7 cellular contexts compared by ENCODE assay signal in genomic region chr2:54558976-54559410, GRCh38.
DNase-seq lines count a peak whose midpoint lies in the region; ATAC-seq and TF ChIP-seq lines count a peak whose summit lies in the region.

No MANE protein-coding gene starts in this region.

- H3K36me3 ChIP-seq in NT2/D1 (ENCODE audit: insufficient read depth, insufficient read length, low read length) = peaks cover 4% of the 10 kb centered on the region
- H3K36me3 ChIP-seq in neutrophil = no peaks in the 10 kb centered on the region

- H3K4me1 ChIP-seq in NT2/D1 (ENCODE audit: insufficient read depth, insufficient read length) (peaks cover 2% of the 10 kb centered on the region), neutrophil (ENCODE audit: control insufficient read depth in 1 of 2, insufficient read depth in 1 of 2, low read depth in 1 of 2, low read length in 1 of 2) (peaks cover 38 to 41% of the 10 kb centered on the region in 2 experiments)

- H3K9me3 ChIP-seq in NT2/D1 (ENCODE audit: insufficient read depth, low read length) = no peaks in the 10 kb centered on the region
- H3K9me3 ChIP-seq in neutrophil = no peaks in the 10 kb centered on the region

- H3K27ac ChIP-seq in neutrophil = peak overlapping the region; percentile 87

- DNase-seq in NT2/D1 (ENCODE audit: low read depth, low spot score) (peak; percentile 38), epithelial cell of esophagus (ENCODE audit: low read depth) (peak; percentile 50), putamen (ENCODE audit: low spot score) (no peak), HPDE6-E6E7 (ENCODE audit: extremely low spot score) (no peak), amygdala (lab: John Stamatoyannopoulos, UW) (no peak)

- no peak for TF ChIP-seq CTCF in epithelial cell of esophagus (IDR thresholded peaks at IDR 0.05; ENCODE audit: insufficient read depth, low read depth, low read length, missing control alignments)
- TF ChIP-seq CTCF in neutrophil (IDR thresholded peaks at IDR 0.05) = no peak

- H3K27me3 ChIP-seq in NT2/D1 (ENCODE audit: insufficient read depth, insufficient read length) (no peaks in the 10 kb centered on the region), neutrophil (no peaks in the 10 kb centered on the region)

- H3K4me3 ChIP-seq in NT2/D1 (ENCODE audit: insufficient read length, low read depth) = peak overlapping the region; percentile 89
- H3K4me3 ChIP-seq in epithelial cell of esophagus (ENCODE audit: low read length) = peak overlapping the region; percentile 97
- H3K4me3 ChIP-seq in neutrophil (ENCODE audit: low read depth in 1 of 2, low read length in 1 of 2) = peak overlapping the region; percentile 74 to 76

- peak overlapping the region; percentile 94 for H3K9ac ChIP-seq in NT2/D1 (ENCODE audit: insufficient read length, low read depth)

- peak; percentile 2 for ATAC-seq in GM19328 (IDR thresholded peaks at IDR 0.05; ENCODE audit: unreplicated experiment)

Comparison
In these comparisons a context has a peak if more than half of its experiments do, and no peak if none do; other contexts are left out.
1. DNase-seq: peak in NT2/D1 (single experiment) and epithelial cell of esophagus (single experiment); none in putamen (single experiment), HPDE6-E6E7 (single experiment) and amygdala (0 of 56).
2. Peak in every context shown above with its lines, with median percentiles within 50 percentile points of each other: H3K4me3 ChIP-seq.